In the genomic region with DNA sequence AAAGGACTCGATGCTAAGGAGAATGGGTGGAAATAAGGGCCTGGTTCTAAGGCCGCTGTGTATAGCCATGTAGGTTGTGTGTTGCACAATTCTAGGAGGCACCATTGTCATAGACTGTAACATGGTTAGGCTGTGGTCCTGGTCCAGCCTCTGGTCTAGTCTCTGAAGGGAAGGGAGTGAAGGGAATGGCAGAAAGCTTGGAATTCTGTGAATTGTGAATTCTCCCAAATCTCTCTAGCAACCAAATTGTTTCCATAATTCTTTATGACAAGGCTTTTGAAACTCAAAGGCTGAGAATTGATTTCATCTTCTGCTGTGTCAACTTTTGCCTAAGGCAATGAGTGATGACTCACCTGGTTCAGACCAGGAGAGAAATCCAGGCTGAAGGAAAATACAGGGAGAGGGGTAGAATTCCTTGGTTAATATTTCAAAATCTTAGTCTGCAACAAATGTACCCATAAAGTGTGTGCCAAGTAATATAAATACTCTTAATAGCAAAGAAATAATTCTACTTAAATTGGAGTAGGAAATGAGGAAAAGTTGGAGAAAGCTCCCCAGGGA, we compare ENCODE assay signal across 21 cellular contexts.
DNase-seq lines count a peak whose midpoint lies in the region; ATAC-seq and TF ChIP-seq lines count a peak whose summit lies in the region.
"Had no signal": no experiment of that assay in that cellular context is flagged by ENCODE, and none has a peak within 500 bp of the region (broad histone marks: within the 10 kb centered on the region; RNA-seq: fewer than 3 reads in every experiment).

No MANE protein-coding gene starts in this region.

- no peaks in the 10 kb centered on the region for H4K20me1 ChIP-seq in PC-3 (ENCODE audit: low read length)

- H3K27me3 Mint-ChIP-seq in mesothelial cell of epicardium (ENCODE audit: low read depth): peaks cover 17% of the 10 kb centered on the region

- no peaks in the 10 kb centered on the region for H3K79me2 ChIP-seq in PC-3 (ENCODE audit: low read length)

- no peaks in the 10 kb centered on the region for H3K36me3 Mint-ChIP-seq in mesothelial cell of epicardium
- H3K36me3 Mint-ChIP-seq: CD14-positive monocyte, IgD-negative memory B cell had no signal

- no peaks in the 10 kb centered on the region for H3K4me1 Mint-ChIP-seq in mesothelial cell of epicardium
- H3K4me1 Mint-ChIP-seq: CD14-positive monocyte, T-helper 17 cell had no signal

- TF ChIP-seq CTCF in PC-3 (conservative IDR thresholded peaks at IDR 0.05; ENCODE audit: low read depth, low read length) (no peak), epithelial cell of esophagus (IDR thresholded peaks at IDR 0.05; ENCODE audit: insufficient read depth, low read depth, low read length, missing control alignments) (no peak), mesothelial cell of epicardium (IDR thresholded peaks at IDR 0.05; ENCODE audit: unreplicated experiment) (no peak)

- no peaks in the 10 kb centered on the region for H3K9me2 ChIP-seq in PC-3 (replicated peaks; ENCODE audit: low read length)

- H3F3A ChIP-seq in PC-3 (ENCODE audit: low read length, unreplicated experiment): no peaks in the 10 kb centered on the region

- no peak overlapping the region for H3K27ac Mint-ChIP-seq in mesothelial cell of epicardium
- H3K27ac Mint-ChIP-seq: CD14-positive monocyte, IgD-negative memory B cell, T-helper 17 cell had no signal

- DNase-seq in SIG-M5 treated with dmso at 0.1 percent for 504 hours (lab: John Stamatoyannopoulos, UW; ENCODE audit: unreplicated experiment) (peak; percentile 9), SIG-M5 (lab: John Stamatoyannopoulos, UW) (no peak), PC-3 (peak; percentile 55), epithelial cell of esophagus (ENCODE audit: low read depth) (peak; percentile 75), mesothelial cell of epicardium (ENCODE audit: low spot score in 2 of 2, unreplicated experiment in 2 of 2) (no peak)
- DNase-seq: DMS 273 treated with DMSO at 0.1 percent for 48 hours, DND-41, GDM1, Karpas-422, NCI-H1105, NCI-H2081, NCI-H510A, NCI-H774, T-helper 17 cell had no signal

- H3K27me3 ChIP-seq in PC-3 (ENCODE audit: low read length): peaks cover 35% of the 10 kb centered on the region; the same call in 1 of the 2 replicates
- H3K27me3 ChIP-seq: SJSA1 had no signal

- intact Hi-C loops in PC-3 (cut with micrococcal nuclease): no loop called here

- H3K4me1 ChIP-seq in PC-3 (ENCODE audit: insufficient read depth, low read length): no peaks in the 10 kb centered on the region
- H3K4me1 ChIP-seq: SJSA1 had no signal

- CTCF ChIA-PET in PC-3 (lab: Charles Lee): no interaction called here

- H3K9me3 Mint-ChIP-seq in mesothelial cell of epicardium: no peaks in the 10 kb centered on the region

- H3K4me3 ChIP-seq in PC-3 (ENCODE audit: low read length) (no peak overlapping the region), epithelial cell of esophagus (ENCODE audit: low read length) (no peak overlapping the region)
- H3K4me3 ChIP-seq: SJSA1 had no signal

- H3K9ac ChIP-seq in PC-3 (ENCODE audit: low read length): no peak overlapping the region

- no peaks in the 10 kb centered on the region for H3K36me3 ChIP-seq in PC-3 (ENCODE audit: low read depth, low read length)
- H3K36me3 ChIP-seq: SJSA1 had no signal

- ATAC-seq in PC-3 (no peak), GM19328 (IDR thresholded peaks at IDR 0.05; ENCODE audit: unreplicated experiment) (no peak), HG03108 (IDR thresholded peaks at IDR 0.05; ENCODE audit: unreplicated experiment) (no peak), HG02623 (IDR thresholded peaks at IDR 0.05; ENCODE audit: unreplicated experiment) (no peak)
- ATAC-seq: T-helper 17 cell had no signal

- H3K4me3 Mint-ChIP-seq in mesothelial cell of epicardium: no peak overlapping the region
- H3K4me3 Mint-ChIP-seq: CD14-positive monocyte, IgD-negative memory B cell, T-helper 17 cell had no signal

- no peak overlapping the region for H3K4me2 ChIP-seq in PC-3 (ENCODE audit: low read length)

- no TSS peak for BruUV-seq in PC-3 (replicated peaks; lab: Mats Ljungman, UMichigan)

- no peak overlapping the region for H2AFZ ChIP-seq in PC-3 (ENCODE audit: low read length)

- H3K27ac ChIP-seq in PC-3 (ENCODE audit: low read length): no peak overlapping the region
- H3K27ac ChIP-seq: 22Rv1, SJSA1 had no signal

- POLR2A ChIA-PET in PC-3 (lab: Charles Lee; ENCODE audit: unreplicated experiment): no interaction called here

- H3K9me3 ChIP-seq in PC-3 (ENCODE audit: low read length): no peaks in the 10 kb centered on the region
- H3K9me3 ChIP-seq: SJSA1 had no signal

Comparison
In these comparisons a context has a peak if more than half of its experiments do, and no peak if none do; other contexts are left out.
1. DNase-seq: peak in SIG-M5 treated with dmso at 0.1 percent for 504 hours (single experiment), PC-3 (single experiment) and epithelial cell of esophagus (single experiment); none in SIG-M5 (single experiment) and mesothelial cell of epicardium (0 of 2).